ENCODE assay signal across 8 cellular contexts in the genomic region with DNA sequence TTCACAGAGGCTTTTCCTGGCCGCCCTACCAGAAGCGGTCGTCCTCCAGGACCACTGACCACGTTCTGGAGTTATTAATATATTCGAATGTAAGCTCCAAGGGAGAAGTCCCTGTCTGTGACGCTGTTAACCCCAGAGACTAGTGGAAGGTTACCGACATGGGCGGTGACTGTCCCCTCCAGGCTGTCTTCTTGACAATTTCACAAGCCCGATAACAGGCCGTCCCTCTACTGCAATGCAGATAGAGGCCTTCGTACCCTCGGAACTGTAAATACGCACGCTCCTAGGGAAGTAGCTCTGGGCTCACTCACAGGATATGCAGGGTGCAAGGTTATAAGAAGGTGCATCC. TPM values are rescaled to one million over a fixed set of nuclear protein-coding genes. Genes with fewer than 3 reads are reported as not detected.
DNase-seq lines count a peak whose midpoint lies in the region; ATAC-seq and TF ChIP-seq lines count a peak whose summit lies in the region.

No MANE protein-coding gene starts in this region.

- H3K27me3 ChIP-seq in muscle layer of colon (ENCODE audit: control insufficient read depth in 1 of 2, insufficient read depth in 2 of 2, low read length in 2 of 2) (no peaks in the 10 kb centered on the region), suprapubic skin (no peaks in the 10 kb centered on the region)

- TF ChIP-seq CTCF in epithelial cell of esophagus (IDR thresholded peaks at IDR 0.05; ENCODE audit: insufficient read depth, low read depth, low read length, missing control alignments) (no peak), suprapubic skin (IDR thresholded peaks at IDR 0.05) (no peak)

- H3K9me3 ChIP-seq in muscle layer of colon (ENCODE audit: low read length) (no peaks in the 10 kb centered on the region), suprapubic skin (no peaks in the 10 kb centered on the region)

- H3K4me1 ChIP-seq in muscle layer of colon (ENCODE audit: insufficient read depth, low read length) (peaks cover 9% of the 10 kb centered on the region), suprapubic skin (peaks cover 18% of the 10 kb centered on the region)

- 1% methylated on average over 12 of the region's 14 CpGs for WGBS in suprapubic skin

- H3K27me3 Mint-ChIP-seq in activated CD4-positive, alpha-beta T cell treated with anti-CD3 and anti-CD28 coated beads, Interleukin-2, amount 10 ng/mL, durations not matched to agents 24 days and 14 days, result no peaks in the 10 kb centered on the region

- no peaks in the 10 kb centered on the region for H3K36me3 ChIP-seq in muscle layer of colon (ENCODE audit: insufficient read depth, low read length)
- no peaks in the 10 kb centered on the region for H3K36me3 ChIP-seq in suprapubic skin

- peaks cover 26% of the 10 kb centered on the region for H3K4me1 Mint-ChIP-seq in activated CD4-positive, alpha-beta T cell treated with anti-CD3 and anti-CD28 coated beads, Interleukin-2, amount 10 ng/mL, durations not matched to agents 24 days and 14 days

- intact Hi-C loops in activated CD4-positive, alpha-beta T cell treated with anti-CD3 and anti-CD28 coated beads, Interleukin-2, amount 10 ng/mL, durations not matched to agents 24 days and 14 days (cut with micrococcal nuclease), result loop anchor here (1.0 to 10.0 kb wide), 10 partner anchors 8 to 1440 kb away; a partner anchor contains a TSS

- TF ChIP-seq POLR2A in suprapubic skin (IDR thresholded peaks at IDR 0.05), result no peak

- H3K27ac Mint-ChIP-seq in activated CD4-positive, alpha-beta T cell treated with anti-CD3 and anti-CD28 coated beads, Interleukin-2, amount 10 ng/mL, durations not matched to agents 24 days and 14 days, result peak overlapping the region; percentile 99

- H3K4me3 ChIP-seq in epithelial cell of esophagus (ENCODE audit: low read length) (peak overlapping the region; percentile 62), muscle layer of colon (ENCODE audit: low read depth in 1 of 2, low read length in 2 of 2) (peak overlapping the region; percentile 55 to 94), suprapubic skin (peak overlapping the region; percentile 76)

- H3K36me3 Mint-ChIP-seq in activated CD4-positive, alpha-beta T cell treated with anti-CD3 and anti-CD28 coated beads, Interleukin-2, amount 10 ng/mL, durations not matched to agents 24 days and 14 days (ENCODE audit: low read depth), result peaks cover 21% of the 10 kb centered on the region

- H3K4me3 Mint-ChIP-seq in activated CD4-positive, alpha-beta T cell treated with anti-CD3 and anti-CD28 coated beads, Interleukin-2, amount 10 ng/mL, durations not matched to agents 24 days and 14 days, result peak overlapping the region; percentile 97

- peak; percentile 52 for ATAC-seq in GM18861 (IDR thresholded peaks at IDR 0.05; ENCODE audit: unreplicated experiment)
- ATAC-seq in HG03066 (IDR thresholded peaks at IDR 0.05; ENCODE audit: low read depth, unreplicated experiment), result peak; percentile 53

- DNase-seq in AG08395 (ENCODE audit: low spot score) (peak; percentile 47), NCI-H345 (lab: John Stamatoyannopoulos, UW) (peak; percentile 69), epithelial cell of esophagus (ENCODE audit: low read depth) (no peak), suprapubic skin (ENCODE audit: low spot score in 2 of 2) (peak; percentile 72 to 85)
- peak; percentile 89 for DNase-seq in activated CD4-positive, alpha-beta T cell treated with anti-CD3 and anti-CD28 coated beads, Interleukin-2, amount 10 ng/mL, durations not matched to agents 24 days and 14 days

- H3K9ac ChIP-seq in muscle layer of colon (ENCODE audit: low read length), result peak overlapping the region; percentile 66

- no peaks in the 10 kb centered on the region for H3K9me3 Mint-ChIP-seq in activated CD4-positive, alpha-beta T cell treated with anti-CD3 and anti-CD28 coated beads, Interleukin-2, amount 10 ng/mL, durations not matched to agents 24 days and 14 days

- no peak for TF ChIP-seq EP300 in suprapubic skin (IDR thresholded peaks at IDR 0.05)

- peak overlapping the region; percentile 84 for H3K27ac ChIP-seq in muscle layer of colon (ENCODE audit: low read depth, low read length)
- H3K27ac ChIP-seq in suprapubic skin, result peak overlapping the region; percentile 93

RNA-seq across cellular contexts. Expression of a gene that starts 0.6 kb away (rescaled TPM):
- total RNA-seq in activated CD4-positive, alpha-beta T cell treated with anti-CD3 and anti-CD28 coated beads, Interleukin-2, amount 10 ng/mL, durations not matched to agents 24 days and 14 days, result 16.6 and 17.9 TPM in 2 replicates
- total RNA-seq in suprapubic skin, result 10 to 100 TPM in 2 of 4 donors, 1 to 10 TPM in 2; 6.3 to 14.4 (median 10.5) TPM
